Comparison of ENCODE assay signal across 2 cellular contexts in the genomic region with DNA sequence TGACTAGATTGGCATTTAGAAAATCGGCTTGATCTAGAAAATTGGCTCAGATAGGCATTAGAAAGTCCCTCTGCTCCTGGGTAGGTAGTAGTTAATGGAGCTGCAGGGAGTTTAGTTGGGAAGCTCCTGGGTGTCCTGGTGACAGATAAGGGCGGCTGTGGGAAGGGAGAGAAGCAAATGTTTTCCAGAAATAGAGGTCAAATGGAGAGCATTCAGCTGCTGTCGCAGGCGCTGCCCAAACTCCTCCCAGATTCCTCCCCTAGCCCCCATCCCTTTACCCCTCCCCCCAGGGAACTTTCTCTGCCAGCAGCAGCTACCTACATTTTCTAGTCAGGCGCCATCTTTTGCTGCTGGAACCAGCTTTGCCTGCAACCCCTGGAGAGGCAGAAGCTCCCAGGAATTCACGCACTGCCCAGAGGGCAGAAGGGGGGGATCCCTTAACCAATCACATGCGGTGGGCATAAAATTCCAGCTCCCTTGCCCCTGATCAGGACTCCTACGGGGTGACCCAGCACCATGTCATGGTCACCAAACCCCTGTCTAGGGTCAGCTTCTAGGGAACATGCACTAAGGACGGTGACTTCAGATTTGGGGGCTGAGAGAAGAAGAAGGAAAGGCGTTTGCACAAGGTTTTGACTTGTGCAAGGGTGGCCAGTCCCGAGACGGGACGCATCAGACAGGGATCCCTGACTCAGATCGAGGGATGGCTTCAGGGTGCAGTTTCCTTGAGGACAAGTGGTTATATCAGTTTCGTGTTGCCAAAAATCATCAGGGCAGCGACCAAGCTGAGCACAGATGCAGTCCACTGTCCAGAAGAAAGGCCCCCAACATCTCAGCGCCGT.
A peak's percentile ranks its signal among the peaks of the same experiment; 100 is the strongest.
TF ChIP-seq lines count a peak whose summit lies in the region.

No MANE protein-coding gene starts in this region.

TF ChIP-seq in K562, 482 proteins besides CTCF, POLR2A, EP300 and RAD21:
- TF ChIP-seq YY1 (IDR thresholded peaks at IDR 0.05; ENCODE audit: borderline replicate concordance in 1 of 3, control insufficient read depth in 1 of 3, extremely low read depth in 1 of 3, insufficient read depth in 3 of 3, insufficient read length in 1 of 3, insufficient replicate concordance in 2 of 3, low read depth in 1 of 3, low read length in 2 of 3) (peak in 1 of 3 experiments; percentile 49), DIDO1 (tag; IDR thresholded peaks at IDR 0.05; ENCODE audit: low read depth) (no peak), ZFX (CRISPR knock-in tag; IDR thresholded peaks at IDR 0.05) (no peak), HMGN3 (IDR thresholded peaks at IDR 0.05; ENCODE audit: borderline replicate concordance, extremely low read depth, insufficient read length, low read depth, low read length) (no peak), MECOM (CRISPR knock-in tag; IDR thresholded peaks at IDR 0.05) (no peak), NR2C2 (CRISPR knock-in tag; IDR thresholded peaks at IDR 0.05) (no peak), NR2C2 (tag; IDR thresholded peaks at IDR 0.05) (no peak), RB1 (IDR thresholded peaks at IDR 0.05; ENCODE audit: low read depth) (no peak), ZNF518B (CRISPR knock-in tag; IDR thresholded peaks at IDR 0.05) (no peak), ARID3A (IDR thresholded peaks at IDR 0.05; ENCODE audit: borderline replicate concordance, low read depth, low read length) (no peak), GTF2E2 (tag; IDR thresholded peaks at IDR 0.05) (no peak), VEZF1 (CRISPR knock-in tag; IDR thresholded peaks at IDR 0.05) (peak; percentile 34), HMG20B (CRISPR knock-in tag; IDR thresholded peaks at IDR 0.05) (no peak), SRSF3 (IDR thresholded peaks at IDR 0.05; ENCODE audit: insufficient read depth, low read length) (no peak), RBBP5 (IDR thresholded peaks at IDR 0.05; ENCODE audit: borderline replicate concordance, insufficient read depth, low read length, poor library complexity, severe bottlenecking) (peak; percentile 11)
- TF ChIP-seq, protein P1, sequence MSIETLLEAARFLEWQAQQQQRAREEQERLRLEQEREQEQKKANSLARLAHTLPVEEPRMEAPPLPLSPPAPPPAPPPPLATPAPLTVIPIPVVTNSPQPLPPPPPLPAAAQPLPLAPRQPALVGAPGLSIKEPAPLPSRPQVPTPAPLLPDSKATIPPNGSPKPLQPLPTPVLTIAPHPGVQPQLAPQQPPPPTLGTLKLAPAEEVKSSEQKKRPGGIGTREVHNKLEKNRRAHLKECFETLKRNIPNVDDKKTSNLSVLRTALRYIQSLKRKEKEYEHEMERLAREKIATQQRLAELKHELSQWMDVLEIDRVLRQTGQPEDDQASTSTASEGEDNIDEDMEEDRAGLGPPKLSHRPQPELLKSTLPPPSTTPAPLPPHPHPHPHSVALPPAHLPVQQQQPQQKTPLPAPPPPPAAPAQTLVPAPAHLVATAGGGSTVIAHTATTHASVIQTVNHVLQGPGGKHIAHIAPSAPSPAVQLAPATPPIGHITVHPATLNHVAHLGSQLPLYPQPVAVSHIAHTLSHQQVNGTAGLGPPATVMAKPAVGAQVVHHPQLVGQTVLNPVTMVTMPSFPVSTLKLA (conservative IDR thresholded peaks at IDR 0.05), result no peak
TF ChIP-seq in K562: peak in this region for 3.

TF ChIP-seq in liver, 16 proteins besides CTCF, POLR2A, EP300 and RAD21:
- TF ChIP-seq NR2F2 (IDR thresholded peaks at IDR 0.05) (peak; percentile 21), RXRA (IDR thresholded peaks at IDR 0.05) (peak in 1 of 2 donors; percentile 16), GABPA (IDR thresholded peaks at IDR 0.05 in 1 of 2, conservative IDR thresholded peaks at IDR 0.05 in 1 of 2) (no peak), YY1 (IDR thresholded peaks at IDR 0.05) (no peak)
- TF ChIP-seq, protein P2, sequence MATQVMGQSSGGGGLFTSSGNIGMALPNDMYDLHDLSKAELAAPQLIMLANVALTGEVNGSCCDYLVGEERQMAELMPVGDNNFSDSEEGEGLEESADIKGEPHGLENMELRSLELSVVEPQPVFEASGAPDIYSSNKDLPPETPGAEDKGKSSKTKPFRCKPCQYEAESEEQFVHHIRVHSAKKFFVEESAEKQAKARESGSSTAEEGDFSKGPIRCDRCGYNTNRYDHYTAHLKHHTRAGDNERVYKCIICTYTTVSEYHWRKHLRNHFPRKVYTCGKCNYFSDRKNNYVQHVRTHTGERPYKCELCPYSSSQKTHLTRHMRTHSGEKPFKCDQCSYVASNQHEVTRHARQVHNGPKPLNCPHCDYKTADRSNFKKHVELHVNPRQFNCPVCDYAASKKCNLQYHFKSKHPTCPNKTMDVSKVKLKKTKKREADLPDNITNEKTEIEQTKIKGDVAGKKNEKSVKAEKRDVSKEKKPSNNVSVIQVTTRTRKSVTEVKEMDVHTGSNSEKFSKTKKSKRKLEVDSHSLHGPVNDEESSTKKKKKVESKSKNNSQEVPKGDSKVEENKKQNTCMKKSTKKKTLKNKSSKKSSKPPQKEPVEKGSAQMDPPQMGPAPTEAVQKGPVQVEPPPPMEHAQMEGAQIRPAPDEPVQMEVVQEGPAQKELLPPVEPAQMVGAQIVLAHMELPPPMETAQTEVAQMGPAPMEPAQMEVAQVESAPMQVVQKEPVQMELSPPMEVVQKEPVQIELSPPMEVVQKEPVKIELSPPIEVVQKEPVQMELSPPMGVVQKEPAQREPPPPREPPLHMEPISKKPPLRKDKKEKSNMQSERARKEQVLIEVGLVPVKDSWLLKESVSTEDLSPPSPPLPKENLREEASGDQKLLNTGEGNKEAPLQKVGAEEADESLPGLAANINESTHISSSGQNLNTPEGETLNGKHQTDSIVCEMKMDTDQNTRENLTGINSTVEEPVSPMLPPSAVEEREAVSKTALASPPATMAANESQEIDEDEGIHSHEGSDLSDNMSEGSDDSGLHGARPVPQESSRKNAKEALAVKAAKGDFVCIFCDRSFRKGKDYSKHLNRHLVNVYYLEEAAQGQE (IDR thresholded peaks at IDR 0.05), result peak; percentile 63
